ENCODE assay signal across 8 cellular contexts in genomic region chr6:118565317-118565960, GRCh38. TPM values are rescaled to one million over a fixed set of nuclear protein-coding genes. Genes with fewer than 3 reads are reported as not detected.
DNase-seq lines count a peak whose midpoint lies in the region; ATAC-seq and TF ChIP-seq lines count a peak whose summit lies in the region.

No MANE protein-coding gene starts in this region.

- H3K27ac Mint-ChIP-seq in activated naive CD8-positive, alpha-beta T cell = peak overlapping the region; percentile 46
- H3K27ac Mint-ChIP-seq in activated naive CD8-positive, alpha-beta T cell treated with anti-CD3 and anti-CD28 coated beads for 36 hours = no peak overlapping the region

- no peaks in the 10 kb centered on the region for H4K20me1 ChIP-seq in fibroblast of lung (ENCODE audit: control insufficient read depth, extremely low read depth, insufficient read depth, low read length)

- no peak for TF ChIP-seq EP300 in tibial nerve (IDR thresholded peaks at IDR 0.05)

- no peak overlapping the region for H3K9ac ChIP-seq in fibroblast of lung (ENCODE audit: insufficient read depth, low read length)

- WGBS in tibial nerve, 2 donors = 76 to 78% methylated on average over 5 of the region's 5 CpGs

- TF ChIP-seq POLR2A in tibial nerve (IDR thresholded peaks at IDR 0.05) = no peak

- H3K36me3 Mint-ChIP-seq in activated naive CD8-positive, alpha-beta T cell = peaks cover 2% of the 10 kb centered on the region
- H3K36me3 Mint-ChIP-seq in activated naive CD8-positive, alpha-beta T cell treated with anti-CD3 and anti-CD28 coated beads for 36 hours = peaks cover 6% of the 10 kb centered on the region

- intact Hi-C loops in sciatic nerve (cut with DNase I) = no loop called here

- H3K4me1 ChIP-seq in fibroblast of lung (ENCODE audit: control insufficient read depth, extremely low read depth, insufficient read depth, low read length) (no peaks in the 10 kb centered on the region), tibial nerve (peaks cover 0 to 52% (median 11%) of the 10 kb centered on the region in 4 donors)

- H3K27me3 Mint-ChIP-seq in activated naive CD8-positive, alpha-beta T cell = no peaks in the 10 kb centered on the region
- no peaks in the 10 kb centered on the region for H3K27me3 Mint-ChIP-seq in activated naive CD8-positive, alpha-beta T cell treated with anti-CD3 and anti-CD28 coated beads for 36 hours

- TF ChIP-seq CTCF in fibroblast of lung (conservative IDR thresholded peaks at IDR 0.05 in 1 of 2, IDR thresholded peaks at IDR 0.05 in 1 of 2; ENCODE audit: low read depth in 1 of 2, low read length in 2 of 2) = peak; percentile 5 to 27
- TF ChIP-seq CTCF in tibial nerve (IDR thresholded peaks at IDR 0.05) = peak; percentile 11 to 43 (median 26)

- H3K36me3 ChIP-seq in fibroblast of lung (ENCODE audit: control insufficient read depth, insufficient read depth, low read length) = no peaks in the 10 kb centered on the region
- H3K36me3 ChIP-seq in tibial nerve = peaks cover 0 to 7% (median 0%) of the 10 kb centered on the region in 3 donors

- peaks cover 5% of the 10 kb centered on the region for H3K79me2 ChIP-seq in fibroblast of lung (ENCODE audit: control insufficient read depth, insufficient read depth, low read length)

- no peak overlapping the region for H3K4me3 ChIP-seq in fibroblast of lung (replicated peaks in 1 of 4; ENCODE audit: control extremely low read depth in 1 of 4, insufficient read depth in 1 of 4, low read depth in 3 of 4, low read length in 4 of 4)
- H3K4me3 ChIP-seq in tibial nerve = no peak overlapping the region

- H3K9me3 Mint-ChIP-seq in activated naive CD8-positive, alpha-beta T cell (ENCODE audit: low read depth) = no peaks in the 10 kb centered on the region
- H3K9me3 Mint-ChIP-seq in activated naive CD8-positive, alpha-beta T cell treated with anti-CD3 and anti-CD28 coated beads for 36 hours = no peaks in the 10 kb centered on the region

- peaks cover 52% of the 10 kb centered on the region for H3K4me1 Mint-ChIP-seq in activated naive CD8-positive, alpha-beta T cell (ENCODE audit: low read depth)
- H3K4me1 Mint-ChIP-seq in activated naive CD8-positive, alpha-beta T cell treated with anti-CD3 and anti-CD28 coated beads for 36 hours = peaks cover 30% of the 10 kb centered on the region

- H3K27ac ChIP-seq in fibroblast of lung (ENCODE audit: insufficient read depth, low read length) = no peak overlapping the region
- H3K27ac ChIP-seq in tibial nerve = no peak overlapping the region

- no peak overlapping the region for H2AFZ ChIP-seq in fibroblast of lung (ENCODE audit: low read length)

- ATAC-seq in GM21515 (IDR thresholded peaks at IDR 0.05; ENCODE audit: unreplicated experiment) (peak; percentile 99), HG03571 (IDR thresholded peaks at IDR 0.05; ENCODE audit: unreplicated experiment) (peak; percentile 99), sciatic nerve (no peak)

- H3K9me3 ChIP-seq in fibroblast of lung (ENCODE audit: control insufficient read depth, insufficient read depth, low read depth, low read length) (no peaks in the 10 kb centered on the region), tibial nerve (no peaks in the 10 kb centered on the region)

- H3K4me3 Mint-ChIP-seq in activated naive CD8-positive, alpha-beta T cell = no peak overlapping the region
- H3K4me3 Mint-ChIP-seq in activated naive CD8-positive, alpha-beta T cell treated with anti-CD3 and anti-CD28 coated beads for 36 hours = no peak overlapping the region

- H3K4me2 ChIP-seq in fibroblast of lung (ENCODE audit: extremely low read depth, insufficient read depth, low read length) = no peak overlapping the region

- DNase-seq in activated naive CD8-positive, alpha-beta T cell treated with anti-CD3 and anti-CD28 coated beads for 36 hours = no peak
- DNase-seq in RKO (ENCODE audit: low spot score) = peak; percentile 48
- DNase-seq in fibroblast of lung (ENCODE audit: low read depth in 2 of 2) = peak in 1 of 2 donors; percentile 21
- no peak for DNase-seq in tibial nerve (ENCODE audit: low spot score in 2 of 2)
- no peak for DNase-seq in sciatic nerve (ENCODE audit: low spot score)

- H3K27me3 ChIP-seq in fibroblast of lung (ENCODE audit: control insufficient read depth, insufficient read depth, low read length) (no peaks in the 10 kb centered on the region), tibial nerve (no peaks in the 10 kb centered on the region)

RNA-seq across cellular contexts. Expression of gene PLN, which starts 17.3 kb away (rescaled TPM):
- not detected for total RNA-seq in activated naive CD8-positive, alpha-beta T cell treated with anti-CD3 and anti-CD28 coated beads for 36 hours
- total RNA-seq in fibroblast of lung = 1.0 and 2.0 TPM in 2 replicates
- 0.56 and 1.3 TPM in 2 replicates for polyA plus RNA-seq in fibroblast of lung
- 0.41 and 0.61 TPM in 2 replicates for polyA plus RNA-seq in fibroblast of lung (2012)
- not detected in 2 replicates for polyA minus RNA-seq in fibroblast of lung (ENCODE audit: low replicate concordance)
- total RNA-seq in tibial nerve = 10 to 100 TPM; 11.0 to 13.6 (median 12.2) TPM
- 10.6 TPM for total RNA-seq in sciatic nerve
